23 cellular contexts compared by ENCODE assay signal in the genomic region with DNA sequence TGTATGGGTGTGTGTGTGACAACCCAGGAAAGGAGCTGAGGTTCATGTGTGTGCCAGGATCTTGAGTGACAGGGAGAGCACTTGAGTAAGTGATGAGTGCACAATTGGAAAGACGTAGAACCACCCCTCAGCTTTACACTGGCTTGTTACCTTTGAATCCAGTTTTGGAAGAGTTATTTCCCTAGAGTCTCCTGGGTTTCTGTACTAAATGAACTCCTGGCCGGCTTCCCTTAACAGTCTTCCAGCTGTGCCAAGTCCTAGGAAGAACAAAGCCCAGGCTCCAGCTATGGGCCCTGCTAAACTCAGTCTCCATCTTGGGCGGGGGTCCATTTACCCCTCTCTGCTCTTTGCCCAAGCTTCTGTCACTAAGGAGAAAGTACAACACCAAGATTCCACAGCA. TPM values are rescaled to one million over a fixed set of nuclear protein-coding genes. Genes with fewer than 3 reads are reported as not detected.
"Had no signal": no experiment of that assay in that cellular context is flagged by ENCODE, and none has a peak within 500 bp of the region (broad histone marks: within the 10 kb centered on the region; RNA-seq: fewer than 3 reads in every experiment).

No MANE protein-coding gene starts in this region.

- DNase-seq: cortex of kidney; dorsolateral prefrontal cortex; effector CD8-positive, alpha-beta T cell; heart left ventricle; kidney glomerular epithelial cell; mammary epithelial cell; mucosa of descending colon; occipital lobe; psoas muscle; retina; small intestine; stimulated activated CD4-positive, alpha-beta T cell treated with anti-CD3 and anti-CD28 coated beads, Interleukin-12 subunit alpha, Interleukin-12 subunit beta, amount 100 ng/mL, for 4 hours; stimulated activated naive CD4-positive, alpha-beta T cell; stomach; trophoblast cell had no signal

- ATAC-seq: esophagus mucosa; heart left ventricle; mucosa of descending colon; natural killer cell treated with Interleukin-12 subunit alpha and Interleukin-12 subunit beta and Interleukin-15 and Interleukin-18, amount 100 ng/mL, for 72 hours; psoas muscle had no signal

RNA-seq across cellular contexts. Expression of gene NR1H4, which starts 19.7 kb away (rescaled TPM):
- total RNA-seq: chondrocyte; esophagus mucosa; fibroblast of lung; frontal cortex; glomerular endothelial cell; heart left ventricle; lower leg skin; mammary epithelial cell; myocyte; natural killer cell treated with Interleukin-12 subunit alpha and Interleukin-12 subunit beta and Interleukin-15 and Interleukin-18, amount 100 ng/mL, for 72 hours; occipital lobe had no signal
